In genomic region chr11:134355136-134355535, GRCh38 we compare ENCODE assay signal across 26 cellular contexts. TPM values are rescaled to one million over a fixed set of nuclear protein-coding genes. Genes with fewer than 3 reads are reported as not detected.
"Had no signal": no experiment of that assay in that cellular context is flagged by ENCODE, and none has a peak within 500 bp of the region (broad histone marks: within the 10 kb centered on the region; RNA-seq: fewer than 3 reads in every experiment).

No MANE protein-coding gene starts in this region.

- H3K36me3 Mint-ChIP-seq: activated naive CD8-positive, alpha-beta T cell treated with anti-CD3 and anti-CD28 coated beads, Interleukin-2, amount 10 ng/mL, durations not matched to agents 7 days and 5 days; T-cell had no signal

- H3K4me3 Mint-ChIP-seq: activated CD4-positive, alpha-beta memory T cell treated with anti-CD3 and anti-CD28 coated beads for 36 hours; activated CD4-positive, alpha-beta T cell treated with anti-CD3 and anti-CD28 coated beads, Interleukin-2, amount 10 ng/mL, durations not matched to agents 7 days and 5 days; activated naive CD8-positive, alpha-beta T cell treated with anti-CD3 and anti-CD28 coated beads, Interleukin-2, amount 10 ng/mL, durations not matched to agents 7 days and 5 days; T-cell had no signal

- H3K36me3 ChIP-seq: adrenal gland had no signal

- H3K27me3 ChIP-seq: adrenal gland had no signal

- H3K4me2 ChIP-seq: PC-9 had no signal

- H3K4me3 ChIP-seq: adrenal gland, PC-9 had no signal

- H3K27ac ChIP-seq: adrenal gland, PC-9 had no signal

- H3K9me3 Mint-ChIP-seq: activated CD4-positive, alpha-beta memory T cell treated with anti-CD3 and anti-CD28 coated beads for 36 hours; activated CD4-positive, alpha-beta T cell treated with anti-CD3 and anti-CD28 coated beads, Interleukin-2, amount 10 ng/mL, durations not matched to agents 7 days and 5 days; activated naive CD8-positive, alpha-beta T cell treated with anti-CD3 and anti-CD28 coated beads, Interleukin-2, amount 10 ng/mL, durations not matched to agents 7 days and 5 days had no signal

- H2AFZ ChIP-seq: PC-9 had no signal

- H3K27ac Mint-ChIP-seq: activated CD4-positive, alpha-beta memory T cell treated with anti-CD3 and anti-CD28 coated beads for 36 hours; activated CD4-positive, alpha-beta T cell treated with anti-CD3 and anti-CD28 coated beads, Interleukin-2, amount 10 ng/mL, durations not matched to agents 7 days and 5 days; activated naive CD8-positive, alpha-beta T cell treated with anti-CD3 and anti-CD28 coated beads, Interleukin-2, amount 10 ng/mL, durations not matched to agents 7 days and 5 days; T-cell had no signal

- FAIRE-seq: TTC549 had no signal

- ATAC-seq: T-cell had no signal

- DNase-seq: activated CD4-positive, alpha-beta memory T cell treated with anti-CD3 and anti-CD28 coated beads for 36 hours; activated CD4-positive, alpha-beta T cell treated with anti-CD3 and anti-CD28 coated beads, Interleukin-2, amount 10 ng/mL, durations not matched to agents 7 days and 5 days; activated CD4-positive, CD25-positive, alpha-beta regulatory T cell; activated CD8-positive, alpha-beta memory T cell treated with anti-CD3 and anti-CD28 coated beads for 24 hours; activated naive CD4-positive, alpha-beta T cell treated with anti-CD3 and anti-CD28 coated beads, Interleukin-2, amount 50 U/mL, for 16 hours; activated naive CD8-positive, alpha-beta T cell treated with anti-CD3 and anti-CD28 coated beads, Interleukin-2, amount 10 ng/mL, durations not matched to agents 7 days and 5 days; activated T-cell treated with anti-CD3 and anti-CD28 coated beads, Interleukin-2, amount 50 U/mL, for 48 hours; anterior cingulate cortex; cerebellar nuclear complex; Kasumi-1; KBM-7; NCI-H1092; NCI-H1417; NCI-H2029; NCI-H2107; NCI-H2171 treated with DMSO at 0.1 percent for 48 hours; NCI-H226; NCI-H526 treated with DMSO at 0.1 percent for 48 hours; PC-9; SIG-M5; T-cell; T-helper 2 cell; T1000 had no signal

- H3K27me3 Mint-ChIP-seq: activated CD4-positive, alpha-beta memory T cell treated with anti-CD3 and anti-CD28 coated beads for 36 hours; activated naive CD8-positive, alpha-beta T cell treated with anti-CD3 and anti-CD28 coated beads, Interleukin-2, amount 10 ng/mL, durations not matched to agents 7 days and 5 days had no signal

- H3K9me3 ChIP-seq: adrenal gland had no signal

RNA-seq across cellular contexts. Expression of gene B3GAT1, which starts 56.9 kb away (rescaled TPM):
- total RNA-seq: PC-9, RPMI7951 had no signal
